ENCODE assay signal across 32 cellular contexts in genomic region chr12:114414866-114415524, GRCh38. TPM values are rescaled to one million over a fixed set of nuclear protein-coding genes. Genes with fewer than 3 reads are reported as not detected.
DNase-seq lines count a peak whose midpoint lies in the region; ATAC-seq and TF ChIP-seq lines count a peak whose summit lies in the region.
"Had no signal": no experiment of that assay in that cellular context is flagged by ENCODE, and none has a peak within 500 bp of the region (broad histone marks: within the 10 kb centered on the region; RNA-seq: fewer than 3 reads in every experiment).

No MANE protein-coding gene starts in this region.

- H2AFZ ChIP-seq in smooth muscle cell (ENCODE audit: low read depth), result no peak overlapping the region

- no peaks in the 10 kb centered on the region for H3K4me1 ChIP-seq in smooth muscle cell (ENCODE audit: low read depth)
- H3K4me1 ChIP-seq: adrenal gland; BLaER1 treated with 17β-estradiol and CSF1 and Interleukin-3, amounts not matched to agents 10 nM and 100 nM; body of pancreas; gastrocnemius medialis; testis had no signal

- no peak overlapping the region for H3K4me3 ChIP-seq in H7 (ENCODE audit: insufficient read depth, low read depth, low read length)
- H3K4me3 ChIP-seq in smooth muscle cell, result no peak overlapping the region
- H3K4me3 ChIP-seq: adrenal gland; BLaER1 treated with 17β-estradiol and CSF1 and Interleukin-3, amounts not matched to agents 10 nM and 100 nM; body of pancreas; gastrocnemius medialis; ovary had no signal

- no peak for ATAC-seq in sciatic nerve
- ATAC-seq: activated CD8-positive, alpha-beta T cell treated with anti-CD3 and anti-CD28 coated beads for 36 hours; activated T-helper 17 cell treated with anti-CD3 and anti-CD28 coated beads, Interleukin-2, amount 50 U/mL, for 72 hours; body of pancreas; gastrocnemius medialis; left colon had no signal

- peak; percentile 36 for DNase-seq in EL
- DNase-seq in H7, result peak; percentile 33
- peak; percentile 11 for DNase-seq in epidermal melanocyte (ENCODE audit: insufficient read length, low spot score)
- peak; percentile 31 for DNase-seq in retina
- DNase-seq in smooth muscle cell (lab: John Stamatoyannopoulos, UW; ENCODE audit: unreplicated experiment), result no peak
- no peak for DNase-seq in stimulated activated naive CD4-positive, alpha-beta T cell treated with Interleukin-2 at 50 U/mL for 16 hours (lab: John Stamatoyannopoulos, UW)
- DNase-seq in sciatic nerve (ENCODE audit: low spot score), result no peak
- DNase-seq: activated CD8-positive, alpha-beta T cell treated with anti-CD3 and anti-CD28 coated beads for 36 hours; activated naive CD4-positive, alpha-beta T cell treated with anti-CD3 and anti-CD28 coated beads, Interleukin-2, amount 10 ng/mL, durations not matched to agents 7 days and 5 days; adrenal gland; body of pancreas; cerebellar nuclear complex; dermis blood vessel endothelial cell; gastrocnemius medialis; hippocampal formation; immature natural killer cell; left colon; mesenchymal stem cell; NCI-H1436 treated with DMSO at 0.1 percent for 48 hours; NCI-H2081 treated with DMSO at 0.1 percent for 48 hours; NCI-H2227 treated with DMSO at 0.1 percent for 48 hours; NCI-H69; ovary; SHP77; stimulated activated CD4-positive, alpha-beta T cell treated with anti-CD3 and anti-CD28 coated beads, Interleukin-1b, Interleukin-23, amount 100 ng/mL, for 48 hours; T-helper 2 cell; testis had no signal

- H3K36me3 ChIP-seq in H7 (replicated peaks; ENCODE audit: control insufficient read depth, insufficient read depth, low read length) (no peaks in the 10 kb centered on the region), smooth muscle cell (ENCODE audit: low read depth) (no peaks in the 10 kb centered on the region)
- H3K36me3 ChIP-seq: adrenal gland; BLaER1 treated with 17β-estradiol and CSF1 and Interleukin-3, amounts not matched to agents 10 nM and 100 nM; gastrocnemius medialis; ovary had no signal

- no peaks in the 10 kb centered on the region for H4K20me1 ChIP-seq in smooth muscle cell (ENCODE audit: low read depth)

- no peaks in the 10 kb centered on the region for H3K9me3 ChIP-seq in smooth muscle cell (replicated peaks; ENCODE audit: low read depth)
- H3K9me3 ChIP-seq: adrenal gland, body of pancreas, gastrocnemius medialis, ovary, testis had no signal

- H3F3A ChIP-seq in smooth muscle cell (ENCODE audit: low read depth), result no peaks in the 10 kb centered on the region

- H3K4me2 ChIP-seq in smooth muscle cell, result no peak overlapping the region
- H3K4me2 ChIP-seq: BLaER1 treated with 17β-estradiol and CSF1 and Interleukin-3, amounts not matched to agents 10 nM and 100 nM had no signal

- no peak overlapping the region for H3K27ac ChIP-seq in smooth muscle cell (ENCODE audit: low read depth)
- H3K27ac ChIP-seq: adrenal gland; BLaER1 treated with 17β-estradiol and CSF1 and Interleukin-3, amounts not matched to agents 10 nM and 100 nM; body of pancreas; gastrocnemius medialis; ovary; testis had no signal

- no peak overlapping the region for H3K9ac ChIP-seq in smooth muscle cell (ENCODE audit: low read depth)
- H3K9ac ChIP-seq: BLaER1 treated with 17β-estradiol and CSF1 and Interleukin-3, amounts not matched to agents 10 nM and 100 nM had no signal

- no peaks in the 10 kb centered on the region for H3K79me2 ChIP-seq in smooth muscle cell (ENCODE audit: low read depth)

- H3K27me3 ChIP-seq in H7 (ENCODE audit: control insufficient read depth, insufficient read depth, low read length), result peaks cover 94% of the 10 kb centered on the region
- peaks cover 98% of the 10 kb centered on the region for H3K27me3 ChIP-seq in smooth muscle cell (ENCODE audit: low read depth)
- H3K27me3 ChIP-seq: ovary, testis had no signal

- intact Hi-C loops in sciatic nerve (cut with DNase I), result no loop called here

- TF ChIP-seq CTCF in smooth muscle cell (IDR thresholded peaks at IDR 0.05; ENCODE audit: borderline replicate concordance, insufficient read depth, poor library complexity, severe bottlenecking), result no peak

- 56% methylated on average over 11 of the region's 11 CpGs for WGBS in smooth muscle cell (ENCODE audit: low lambda C conversion rate)

RNA-seq across cellular contexts. Expression of gene TBX5, which starts 9.1 kb away (rescaled TPM):
- not detected in 2 replicates for total RNA-seq in H7 (2014; rRNA removed; shearing (Covaris generic))
- total RNA-seq in smooth muscle cell (not detected in 2 replicates), sciatic nerve (not detected)
- polyA plus RNA-seq in smooth muscle cell, result 0.05 TPM in 1 of 2 replicates, not detected in the other
- total RNA-seq: activated CD8-positive, alpha-beta T cell treated with anti-CD3 and anti-CD28 coated beads for 36 hours; activated T-helper 17 cell treated with anti-CD3 and anti-CD28 coated beads, Interleukin-2, amount 50 U/mL, for 72 hours; body of pancreas; dermis blood vessel endothelial cell; gastrocnemius medialis; left colon; LHCN-M2; renal cortical epithelial cell had no signal
- polyA plus RNA-seq: immature natural killer cell, neural cell had no signal

Comparison
In these comparisons a context has a peak if more than half of its experiments do, and no peak if none do; other contexts are left out.
1. DNase-seq: peak in EL (single experiment), H7 (single experiment), epidermal melanocyte (single experiment) and retina (single experiment); none in smooth muscle cell (single experiment), stimulated activated naive CD4-positive, alpha-beta T cell treated with Interleukin-2 at 50 U/mL for 16 hours (single experiment) and sciatic nerve (single experiment).